In genomic region chr7:28685660-28686417, GRCh38 we compare ENCODE assay signal across 7 cellular contexts.
DNase-seq lines count a peak whose midpoint lies in the region; ATAC-seq, FAIRE-seq and TF ChIP-seq lines count a peak whose summit lies in the region.

No MANE protein-coding gene starts in this region.

- peaks cover 38% of the 10 kb centered on the region for H3K4me1 ChIP-seq in psoas muscle

- intact Hi-C loops in psoas muscle (cut with DNase I): loop anchor here (5.0 kb wide), 3 partner anchors 59 to 294 kb away; no protein-coding TSS in a partner anchor

- ATAC-seq in HG03280 (IDR thresholded peaks at IDR 0.05; ENCODE audit: unreplicated experiment) (peak; percentile 56), psoas muscle (peak; percentile 86 to 91 (median 88)), HG02763 (IDR thresholded peaks at IDR 0.05; ENCODE audit: unreplicated experiment) (no peak)

- peak overlapping the region; percentile 67 for H3K4me3 ChIP-seq in psoas muscle

- peak overlapping the region; percentile 85 for H3K27ac ChIP-seq in psoas muscle

- H3K9me3 ChIP-seq in psoas muscle: no peaks in the 10 kb centered on the region

- WGBS in psoas muscle, 3 donors: 0 to 1% (median 1%) methylated on average over 15 of the region's 15 CpGs

- no peak for FAIRE-seq in GM12891 (lab: Jason Lieb, UNC)

- no peaks in the 10 kb centered on the region for H3K27me3 ChIP-seq in psoas muscle (ENCODE audit: insufficient read depth in 3 of 3, low read length in 2 of 3)

- no peak for TF ChIP-seq CTCF in psoas muscle (IDR thresholded peaks at IDR 0.05)

- DNase-seq in GM12891 (ENCODE audit: insufficient read length, low spot score): no peak
- DNase-seq in NCI-H748 treated with DMSO at 0.1 percent for 48 hours (lab: John Stamatoyannopoulos, UW): peak; percentile 44
- peak; percentile 94 for DNase-seq in brain pericyte (ENCODE audit: low read depth, low spot score)
- DNase-seq in iPS DF 19.7 (ENCODE audit: low read depth, low spot score): peak; percentile 72
- peak; percentile 86 to 91 for DNase-seq in psoas muscle

- H3K36me3 ChIP-seq in psoas muscle (ENCODE audit: insufficient read depth in 1 of 2, low read depth in 1 of 2): no peaks in the 10 kb centered on the region

- TF ChIP-seq POLR2A in GM12891 (IDR thresholded peaks at IDR 0.05; ENCODE audit: low read depth, low read length): no peak

TF ChIP-seq in GM12891, 5 proteins besides CTCF, POLR2A, EP300 and RAD21:
- TF ChIP-seq POLR2AphosphoS5 (IDR thresholded peaks at IDR 0.05; ENCODE audit: low read depth, low read length) (no peak), SPI1 (IDR thresholded peaks at IDR 0.05; ENCODE audit: low read depth, low read length) (peak; percentile 32; the same call in 1 of the 2 replicates), TAF1 (IDR thresholded peaks at IDR 0.05; ENCODE audit: low read depth, low read length) (no peak; the same call in 1 of the 2 replicates)
TF ChIP-seq in GM12891: peak in this region for 1.
